Comparison of ENCODE assay signal across 9 cellular contexts in the genomic region with DNA sequence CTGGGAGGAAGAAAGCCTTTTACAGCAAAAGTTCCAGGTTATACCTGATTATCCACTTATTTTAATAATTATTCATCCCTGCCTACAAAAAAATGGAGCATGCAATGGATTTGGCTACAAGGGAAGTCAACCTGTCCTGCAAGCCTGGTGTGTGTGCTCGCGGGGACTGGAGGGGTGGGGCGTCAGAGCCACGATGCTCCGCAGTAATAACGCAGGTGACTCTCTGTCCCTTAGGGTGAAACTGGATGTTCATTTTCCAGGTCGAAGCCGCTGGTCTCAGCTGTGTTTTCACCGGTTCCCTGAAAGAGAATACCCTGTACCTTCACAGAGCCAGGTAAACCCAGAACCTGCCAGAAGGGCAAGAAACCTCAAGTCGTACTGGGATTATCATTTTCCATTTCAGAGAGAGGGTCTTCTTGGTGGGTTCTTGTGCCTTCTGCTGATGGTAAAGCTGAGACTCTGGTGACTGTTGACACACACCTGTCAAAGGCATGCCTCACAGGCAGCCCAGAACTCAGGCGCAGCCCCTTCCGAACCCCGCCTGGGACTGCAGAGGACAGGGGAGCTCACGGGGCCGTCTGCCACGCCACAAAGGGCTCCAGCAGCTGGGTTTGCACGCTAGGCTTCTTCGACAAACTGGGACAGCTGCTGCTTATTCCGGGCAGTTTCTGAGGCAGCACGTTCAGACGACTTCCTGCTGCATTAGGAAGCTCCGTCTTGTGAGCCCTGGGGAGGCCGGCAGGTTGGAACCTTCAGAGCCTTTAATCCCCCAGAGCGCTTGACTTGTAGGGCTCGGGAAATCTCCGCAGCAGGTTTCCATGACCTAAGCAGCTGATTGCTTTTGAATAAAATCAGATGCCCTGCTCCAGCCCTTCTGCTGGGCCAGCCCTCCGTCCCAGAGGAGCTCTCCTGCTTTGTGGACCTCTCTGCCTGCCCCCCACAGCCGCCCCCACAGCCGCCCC. TPM values are rescaled to one million over a fixed set of nuclear protein-coding genes. Genes with fewer than 3 reads are reported as not detected.
A peak's percentile ranks its signal among the peaks of the same experiment; 100 is the strongest.
DNase-seq lines count a peak whose midpoint lies in the region; ATAC-seq and TF ChIP-seq lines count a peak whose summit lies in the region.
"Had no signal": no experiment of that assay in that cellular context is flagged by ENCODE, and none has a peak within 500 bp of the region (broad histone marks: within the 10 kb centered on the region; RNA-seq: fewer than 3 reads in every experiment).

No MANE protein-coding gene starts in this region.

- no peaks in the 10 kb centered on the region for H3K9me3 ChIP-seq in OCI-LY7 (ENCODE audit: low read length)
- no peaks in the 10 kb centered on the region for H3K9me3 ChIP-seq in thyroid gland

- H3K9me2 ChIP-seq in GM23338 (ENCODE audit: insufficient read depth) (no peaks in the 10 kb centered on the region), OCI-LY7 (ENCODE audit: insufficient read depth, low read length) (no peaks in the 10 kb centered on the region)

- H3K27ac ChIP-seq in GM23338 (ENCODE audit: low read depth) (no peak overlapping the region), OCI-LY7 (ENCODE audit: low read depth, low read length, poor library complexity, severe bottlenecking) (no peak overlapping the region), thyroid gland (no peak overlapping the region)

- H3K9me3 Mint-ChIP-seq in GM23338: no peaks in the 10 kb centered on the region
- peaks cover under 1% of the 10 kb centered on the region for H3K9me3 Mint-ChIP-seq in type B pancreatic cell

- H3K27me3 Mint-ChIP-seq in GM23338 (ENCODE audit: insufficient read depth, low read depth, poor library complexity) (peaks cover 3% of the 10 kb centered on the region), type B pancreatic cell (peaks cover 10% of the 10 kb centered on the region)

- CTCF ChIA-PET in OCI-LY7 (lab: Charles Lee; ENCODE audit: unreplicated experiment): no interaction called here

- DNase-seq in GM06990 (ENCODE audit: extremely low read depth, insufficient read length): peak; percentile 32
- DNase-seq in GM23338 (ENCODE audit: low spot score): peak; percentile 75
- peak; percentile 9 for DNase-seq in OCI-LY7 (ENCODE audit: low spot score)
- peak; percentile 9 for DNase-seq in fibroblast of the conjunctiva (ENCODE audit: low read depth)
- DNase-seq in type B pancreatic cell (ENCODE audit: extremely low spot score, unreplicated experiment): no peak
- DNase-seq in thyroid gland: no peak
- DNase-seq in anterior cingulate cortex (lab: John Stamatoyannopoulos, UW): no peak

- H4K20me1 ChIP-seq in GM23338 (replicated peaks; ENCODE audit: insufficient read depth): no peaks in the 10 kb centered on the region
- no peaks in the 10 kb centered on the region for H4K20me1 ChIP-seq in OCI-LY7 (ENCODE audit: insufficient read depth, low read length)

- H3K36me3 ChIP-seq in GM06990 (ENCODE audit: control insufficient read depth, insufficient read depth, low read length): no peaks in the 10 kb centered on the region
- H3K36me3 ChIP-seq in GM23338 (ENCODE audit: insufficient read depth): no peaks in the 10 kb centered on the region
- no peaks in the 10 kb centered on the region for H3K36me3 ChIP-seq in OCI-LY7 (ENCODE audit: insufficient read depth, low read length)
- no peaks in the 10 kb centered on the region for H3K36me3 ChIP-seq in thyroid gland

- H3K4me2 ChIP-seq in GM23338 (no peak overlapping the region), OCI-LY7 (ENCODE audit: low read length) (no peak overlapping the region)

- H3K4me1 ChIP-seq in GM23338 (ENCODE audit: insufficient read depth) (no peaks in the 10 kb centered on the region), OCI-LY7 (ENCODE audit: insufficient read depth, low read length, poor library complexity, severe bottlenecking) (no peaks in the 10 kb centered on the region), thyroid gland (no peaks in the 10 kb centered on the region)

- intact Hi-C loops in OCI-LY7 (cut with micrococcal nuclease; ENCODE audit: unreplicated experiment) (no loop called here), thyroid gland (cut with DNase I) (no loop called here)

- no TSS peak for BruUV-seq in OCI-LY7 (replicated peaks; lab: Mats Ljungman, UMichigan)

- H3K4me3 Mint-ChIP-seq in GM23338 (no peak overlapping the region), type B pancreatic cell (peak overlapping the region; percentile 22)
- H3K4me3 Mint-ChIP-seq: central memory CD8-positive, alpha-beta T cell had no signal

- no peaks in the 10 kb centered on the region for H3K36me3 Mint-ChIP-seq in GM23338 (ENCODE audit: low read depth)
- no peaks in the 10 kb centered on the region for H3K36me3 Mint-ChIP-seq in type B pancreatic cell

- H3K27me3 ChIP-seq in GM06990 (replicated peaks; ENCODE audit: control insufficient read depth, insufficient read depth, low read length) (no peaks in the 10 kb centered on the region), GM23338 (ENCODE audit: insufficient read depth) (no peaks in the 10 kb centered on the region), thyroid gland (no peaks in the 10 kb centered on the region)

- 0 out of 2 replicates have a peak, but pooled peaks cover 4% of the 10 kb centered on the region for H3F3A ChIP-seq in GM23338 (replicated peaks; ENCODE audit: low read depth)

- POLR2A ChIA-PET in OCI-LY7 (lab: Charles Lee): interaction anchor here (0.9 to 1.0 kb wide), 2 partner anchors 51 to 131 kb away, joined by 3 read pairs; no protein-coding TSS in a partner anchor

- H2AFZ ChIP-seq in GM23338 (no peak overlapping the region; the same call in 1 of the 2 replicates), OCI-LY7 (ENCODE audit: low read length) (no peak overlapping the region)

- TF ChIP-seq CTCF in GM06990 (IDR thresholded peaks at IDR 0.05; ENCODE audit: insufficient read depth, low read length, poor library complexity, severe bottlenecking): no peak
- TF ChIP-seq CTCF in GM23338 (conservative IDR thresholded peaks at IDR 0.05; ENCODE audit: low read depth in 2 of 2): no peak
- TF ChIP-seq CTCF in OCI-LY7 (conservative IDR thresholded peaks at IDR 0.05; ENCODE audit: low read length): no peak
- TF ChIP-seq CTCF in type B pancreatic cell (conservative IDR thresholded peaks at IDR 0.05): no peak
- no peak for TF ChIP-seq CTCF in thyroid gland (IDR thresholded peaks at IDR 0.05)

- TF ChIP-seq POLR2A in thyroid gland (IDR thresholded peaks at IDR 0.05): no peak

- H3K79me2 ChIP-seq in GM23338 (replicated peaks; ENCODE audit: insufficient read depth) (no peaks in the 10 kb centered on the region), OCI-LY7 (ENCODE audit: insufficient read depth, low read depth, low read length) (no peaks in the 10 kb centered on the region)

- ATAC-seq in GM23338 (peak; percentile 67), HG03280 (IDR thresholded peaks at IDR 0.05; ENCODE audit: unreplicated experiment) (no peak)

- WGBS in thyroid gland, 2 donors: 41 to 43% methylated on average over 18 to 21 of the region's 29 CpGs

- H3K27ac Mint-ChIP-seq in GM23338: no peak overlapping the region
- peak overlapping the region; percentile 83 for H3K27ac Mint-ChIP-seq in type B pancreatic cell

- H3K4me1 Mint-ChIP-seq in GM23338 (peaks cover 11% of the 10 kb centered on the region; the same call in 2 of the 3 replicates), type B pancreatic cell (ENCODE audit: unreplicated experiment) (peaks cover 16% of the 10 kb centered on the region)

- H3K4me3 ChIP-seq in GM06990 (replicated peaks; ENCODE audit: low read depth, low read length) (no peak overlapping the region), GM23338 (no peak overlapping the region), OCI-LY7 (ENCODE audit: low read depth, low read length, poor library complexity, severe bottlenecking) (no peak overlapping the region), thyroid gland (replicated peaks in 1 of 3) (no peak overlapping the region)

TF ChIP-seq in GM23338, 12 proteins besides CTCF, POLR2A, EP300 and RAD21 (continues in another document):
- TF ChIP-seq CREB1 (CRISPR knock-in tag; IDR thresholded peaks at IDR 0.05; ENCODE audit: low read depth): no peak

RNA-seq across cellular contexts. Expression of gene KCNG2, which starts 58.7 kb away (rescaled TPM):
- 0.52 TPM in 1 of 2 replicates, not detected in the other for total RNA-seq in GM23338 (2014; rRNA removed; shearing (Covaris generic))
- 0.13 TPM in 1 of 2 replicates, not detected in the other for polyA plus RNA-seq in GM23338 (2016; fragmentation: Nextera tagmentation; extraction: Ambion mirVana)
- total RNA-seq in OCI-LY7 (2014; rRNA removed; shearing (Covaris generic)): not detected in 2 replicates
- total RNA-seq in OCI-LY7 (2022): not detected in 2 replicates
- 0.29 TPM in 1 of 2 replicates, not detected in the other for total RNA-seq in type B pancreatic cell (ENCODE audit: low replicate concordance)
- total RNA-seq in thyroid gland: under 1 TPM in 1 of 4 donors, not detected in 3; 0.22 TPM

Comparison
In these comparisons a context has a peak if more than half of its experiments do, and no peak if none do; other contexts are left out.
1. DNase-seq: peak in GM06990 (single experiment), GM23338 (single experiment), OCI-LY7 (single experiment) and fibroblast of the conjunctiva (single experiment); none in type B pancreatic cell (single experiment), thyroid gland (0 of 2) and anterior cingulate cortex (0 of 58).